ENCODE assay signal across 10 cellular contexts in genomic region chr1:203381151-203381751, GRCh38. TPM values are rescaled to one million over a fixed set of nuclear protein-coding genes. Genes with fewer than 3 reads are reported as not detected.
DNase-seq lines count a peak whose midpoint lies in the region; ATAC-seq and TF ChIP-seq lines count a peak whose summit lies in the region.
"Had no signal": no experiment of that assay in that cellular context is flagged by ENCODE, and none has a peak within 500 bp of the region (broad histone marks: within the 10 kb centered on the region; RNA-seq: fewer than 3 reads in every experiment).

No MANE protein-coding gene starts in this region.

- TF ChIP-seq CTCF in activated B cell treated with CpG ODN at 0.5 μM for 24 hours (IDR thresholded peaks at IDR 0.05): no peak
- no peak for TF ChIP-seq CTCF in natural killer cell (IDR thresholded peaks at IDR 0.05)

- H3K36me3 Mint-ChIP-seq in activated B cell treated with CpG ODN at 0.5 μM for 24 hours (ENCODE audit: low read depth) (no peaks in the 10 kb centered on the region), natural killer cell (no peaks in the 10 kb centered on the region)
- H3K36me3 Mint-ChIP-seq in activated CD8-positive, alpha-beta memory T cell treated with anti-CD3 and anti-CD28 coated beads, Interleukin-2, amount 10 ng/mL, durations not matched to agents 7 days and 5 days: no peaks in the 10 kb centered on the region

- H3K9me3 Mint-ChIP-seq in activated B cell treated with CpG ODN at 0.5 μM for 24 hours: no peaks in the 10 kb centered on the region
- no peaks in the 10 kb centered on the region for H3K9me3 Mint-ChIP-seq in natural killer cell
- H3K9me3 Mint-ChIP-seq in activated CD8-positive, alpha-beta memory T cell treated with anti-CD3 and anti-CD28 coated beads, Interleukin-2, amount 10 ng/mL, durations not matched to agents 7 days and 5 days (ENCODE audit: low read depth): no peaks in the 10 kb centered on the region

- no peak for DNase-seq in activated B cell treated with CpG ODN at 0.5 μM for 24 hours
- no peak for DNase-seq in sciatic nerve (ENCODE audit: low spot score)
- no peak for DNase-seq in natural killer cell
- DNase-seq in activated CD8-positive, alpha-beta memory T cell treated with anti-CD3 and anti-CD28 coated beads, Interleukin-2, amount 10 ng/mL, durations not matched to agents 7 days and 5 days: no peak
- DNase-seq in stimulated activated naive CD4-positive, alpha-beta T cell treated with Interleukin-2 at 50 U/mL for 16 hours (lab: John Stamatoyannopoulos, UW): no peak
- DNase-seq in left colon: no peak
- DNase-seq: foreskin melanocyte, NCI-H187 treated with DMSO at 0.1 percent for 48 hours had no signal

- H3K4me3 Mint-ChIP-seq in activated B cell treated with CpG ODN at 0.5 μM for 24 hours: peak overlapping the region; percentile 59
- H3K4me3 Mint-ChIP-seq in natural killer cell: no peak overlapping the region
- H3K4me3 Mint-ChIP-seq in activated CD8-positive, alpha-beta memory T cell treated with anti-CD3 and anti-CD28 coated beads, Interleukin-2, amount 10 ng/mL, durations not matched to agents 7 days and 5 days: no peak overlapping the region

- H3K27me3 Mint-ChIP-seq in activated B cell treated with CpG ODN at 0.5 μM for 24 hours: no peaks in the 10 kb centered on the region
- peaks cover 25 to 42% of the 10 kb centered on the region in 2 donors for H3K27me3 Mint-ChIP-seq in natural killer cell (ENCODE audit: low read depth in 2 of 2)
- peaks cover 25% of the 10 kb centered on the region for H3K27me3 Mint-ChIP-seq in activated CD8-positive, alpha-beta memory T cell treated with anti-CD3 and anti-CD28 coated beads, Interleukin-2, amount 10 ng/mL, durations not matched to agents 7 days and 5 days

- intact Hi-C loops in activated B cell treated with CpG ODN at 0.5 μM for 24 hours (cut with micrococcal nuclease) (loop anchor here (2.0 to 10.0 kb wide), 4 partner anchors 40 to 1216 kb away; partner anchors contain the start of gene PTPN7), sciatic nerve (cut with DNase I) (no loop called here), natural killer cell (cut with micrococcal nuclease) (no loop called here), left colon (cut with DNase I, micrococcal nuclease) (no loop called here)

- peak; percentile 45 for ATAC-seq in GM18867 (IDR thresholded peaks at IDR 0.05; ENCODE audit: unreplicated experiment)
- ATAC-seq in HG02973 (IDR thresholded peaks at IDR 0.05; ENCODE audit: unreplicated experiment): peak; percentile 50
- peak; percentile 89 for ATAC-seq in activated B cell treated with CpG ODN at 0.5 μM for 24 hours (ENCODE audit: low read depth)
- peak; percentile 39 for ATAC-seq in sciatic nerve
- no peak for ATAC-seq in natural killer cell
- no peak for ATAC-seq in activated CD8-positive, alpha-beta memory T cell treated with anti-CD3 and anti-CD28 coated beads, Interleukin-2, amount 10 ng/mL, durations not matched to agents 7 days and 5 days
- ATAC-seq in left colon: no peak

- POLR2A ChIA-PET in activated B cell treated with CpG ODN at 0.5 μM for 24 hours (lab: Charles Lee): interaction anchor here (0.6 to 1.4 kb wide), 8 partner anchors 21 to 374 kb away, joined by 3 to 6 read pairs (median 4); partner anchors contain the start of gene TMEM183A

- peak overlapping the region; percentile 88 for H3K27ac Mint-ChIP-seq in activated B cell treated with CpG ODN at 0.5 μM for 24 hours
- H3K27ac Mint-ChIP-seq in natural killer cell: no peak overlapping the region
- no peak overlapping the region for H3K27ac Mint-ChIP-seq in activated CD8-positive, alpha-beta memory T cell treated with anti-CD3 and anti-CD28 coated beads, Interleukin-2, amount 10 ng/mL, durations not matched to agents 7 days and 5 days

- CTCF ChIA-PET in activated B cell treated with CpG ODN at 0.5 μM for 24 hours (lab: Charles Lee): interaction anchor here (0.7 to 4.0 kb wide), 9 partner anchors 19 to 342 kb away, joined by 3 to 31 read pairs (median 4); no protein-coding TSS in a partner anchor
- CTCF ChIA-PET in activated CD8-positive, alpha-beta memory T cell treated with anti-CD3 and anti-CD28 coated beads, Interleukin-2, amount 10 ng/mL, durations not matched to agents 7 days and 5 days (lab: Charles Lee): interaction anchor here (0.7 to 1.2 kb wide), 2 partner anchors 95 to 114 kb away, joined by 4 to 5 read pairs; no protein-coding TSS in a partner anchor

- H3K4me1 Mint-ChIP-seq in activated B cell treated with CpG ODN at 0.5 μM for 24 hours (peaks cover 53% of the 10 kb centered on the region), natural killer cell (no peaks in the 10 kb centered on the region)
- H3K4me1 Mint-ChIP-seq in activated CD8-positive, alpha-beta memory T cell treated with anti-CD3 and anti-CD28 coated beads, Interleukin-2, amount 10 ng/mL, durations not matched to agents 7 days and 5 days: no peaks in the 10 kb centered on the region

RNA-seq across cellular contexts. Expression of gene FMOD, which starts 30.3 kb away (rescaled TPM):
- not detected in 2 replicates for total RNA-seq in activated B cell treated with CpG ODN at 0.5 μM for 24 hours
- total RNA-seq in sciatic nerve: 126 TPM
- total RNA-seq in natural killer cell: not detected
- total RNA-seq in activated CD8-positive, alpha-beta memory T cell treated with anti-CD3 and anti-CD28 coated beads, Interleukin-2, amount 10 ng/mL, durations not matched to agents 7 days and 5 days: under 1 TPM in 1 of 2 experiments, not detected in 1; 0.19 TPM
- 10 to 100 TPM; 25.2 to 29.6 TPM for total RNA-seq in left colon

Comparison
In these comparisons a context has a peak if more than half of its experiments do, and no peak if none do; other contexts are left out.
1. ATAC-seq: peak in GM18867 (single experiment), HG02973 (single experiment), activated B cell treated with CpG ODN at 0.5 μM for 24 hours (single experiment) and sciatic nerve (single experiment); none in natural killer cell (0 of 3), activated CD8-positive, alpha-beta memory T cell treated with anti-CD3 and anti-CD28 coated beads, Interleukin-2, amount 10 ng/mL, durations not matched to agents 7 days and 5 days (single experiment) and left colon (single experiment).
2. RNA of gene FMOD, which starts 30.3 kb away (total RNA-seq): 126 TPM in sciatic nerve (single experiment) and 25.2 to 29.6 TPM in left colon; 0.19 TPM in activated CD8-positive, alpha-beta memory T cell treated with anti-CD3 and anti-CD28 coated beads, Interleukin-2, amount 10 ng/mL, durations not matched to agents 7 days and 5 days, not detected in natural killer cell and not detected in activated B cell treated with CpG ODN at 0.5 μM for 24 hours; every median in the first group is over 10 times any median in the second.